ENCODE assay signal across 15 cellular contexts in genomic region chr17:36529121-36529520, GRCh38. TPM values are rescaled to one million over a fixed set of nuclear protein-coding genes. Genes with fewer than 3 reads are reported as not detected.
A peak's percentile ranks its signal among the peaks of the same experiment; 100 is the strongest.
DNase-seq lines count a peak whose midpoint lies in the region; ATAC-seq and TF ChIP-seq lines count a peak whose summit lies in the region.
"Had no signal": no experiment of that assay in that cellular context is flagged by ENCODE, and none has a peak within 500 bp of the region (broad histone marks: within the 10 kb centered on the region; RNA-seq: fewer than 3 reads in every experiment).

No MANE protein-coding gene starts in this region.

- intact Hi-C loops in MCF 10A (cut with micrococcal nuclease) (no loop called here), breast epithelium (cut with DNase I; ENCODE audit: low total_unique reads) (no loop called here)

- H3K4me1 ChIP-seq in breast epithelium (no peaks in the 10 kb centered on the region), Peyer's patch (peaks cover 0 to 5% (median 0%) of the 10 kb centered on the region in 4 donors)
- H3K4me1 ChIP-seq: BE2C had no signal

- BruUV-seq in MCF 10A (replicated peaks; lab: Mats Ljungman, UMichigan) = no TSS peak

- TF ChIP-seq POLR2A in breast epithelium (IDR thresholded peaks at IDR 0.05) (no peak), Peyer's patch (IDR thresholded peaks at IDR 0.05) (no peak)

- POLR2A ChIA-PET in MCF 10A (lab: Yijun Ruan, JAX) = interaction anchor here (1.4 kb wide), 1 partner anchor 17 kb away, joined by 4 read pairs; no protein-coding TSS in a partner anchor

- no peak for ATAC-seq in GM18520 (IDR thresholded peaks at IDR 0.05; ENCODE audit: unreplicated experiment)
- ATAC-seq: left ventricle myocardium superior had no signal

- H3K9me3 ChIP-seq in breast epithelium (no peaks in the 10 kb centered on the region), Peyer's patch (no peaks in the 10 kb centered on the region)
- H3K9me3 ChIP-seq: BE2C, neutrophil had no signal

- peaks cover 19% of the 10 kb centered on the region for H3K4me1 Mint-ChIP-seq in MCF 10A (ENCODE audit: insufficient read depth, unreplicated experiment)
- peaks cover 14% of the 10 kb centered on the region for H3K4me1 Mint-ChIP-seq in chondrocyte (ENCODE audit: low read depth)

- H3K27ac ChIP-seq in breast epithelium (no peak overlapping the region), Peyer's patch (no peak overlapping the region)
- H3K27ac ChIP-seq: neutrophil had no signal

- H3K36me3 ChIP-seq in breast epithelium = no peaks in the 10 kb centered on the region
- H3K36me3 ChIP-seq in Peyer's patch = peaks cover 0 to 59% (median 0%) of the 10 kb centered on the region in 3 donors

- no peaks in the 10 kb centered on the region for H3K27me3 ChIP-seq in breast epithelium
- H3K27me3 ChIP-seq in Peyer's patch = no peaks in the 10 kb centered on the region
- H3K27me3 ChIP-seq: BE2C, neutrophil had no signal

- TF ChIP-seq CTCF in MCF 10A (IDR thresholded peaks at IDR 0.05; ENCODE audit: unreplicated experiment) (no peak), breast epithelium (IDR thresholded peaks at IDR 0.05) (no peak), fibroblast of mammary gland (conservative IDR thresholded peaks at IDR 0.05; ENCODE audit: control insufficient read depth, insufficient read depth, low read depth, low read length) (no peak), Peyer's patch (IDR thresholded peaks at IDR 0.05) (no peak), chondrocyte (IDR thresholded peaks at IDR 0.05) (no peak)

- CTCF ChIA-PET in MCF 10A (lab: Yijun Ruan, JAX) = interaction anchor here (1.3 kb wide), 1 partner anchor 9 kb away, joined by 3 read pairs; no protein-coding TSS in a partner anchor

- H3K36me3 Mint-ChIP-seq in MCF 10A (ENCODE audit: insufficient read depth, unreplicated experiment) = peaks cover 54% of the 10 kb centered on the region
- H3K36me3 Mint-ChIP-seq in chondrocyte (ENCODE audit: low read depth) = peaks cover 26% of the 10 kb centered on the region

- no peak overlapping the region for H3K4me3 ChIP-seq in breast epithelium
- H3K4me3 ChIP-seq in fibroblast of mammary gland (ENCODE audit: control insufficient read depth, low read depth, low read length) = no peak overlapping the region
- H3K4me3 ChIP-seq in Peyer's patch = no peak overlapping the region

- H3K9me3 Mint-ChIP-seq in MCF 10A (ENCODE audit: unreplicated experiment) = no peaks in the 10 kb centered on the region
- no peaks in the 10 kb centered on the region for H3K9me3 Mint-ChIP-seq in chondrocyte (ENCODE audit: low read depth)
- H3K9me3 Mint-ChIP-seq: activated naive CD4-positive, alpha-beta T cell treated with anti-CD3 and anti-CD28 coated beads, Interleukin-2, amount 50 U/mL, for 24 hours; T-helper 1 cell treated with Interleukin-12 subunit alpha and Interleukin-12 subunit beta and Interleukin-4 antibody, amounts not matched to agents 30 μg/mL and 1 μg/mL, for 36 hours had no signal

- DNase-seq in MCF 10A (ENCODE audit: unreplicated experiment) (peak; percentile 47), breast epithelium (ENCODE audit: low spot score in 2 of 2) (no peak), RKO (ENCODE audit: low spot score) (peak; percentile 84), fibroblast of mammary gland (ENCODE audit: low read depth) (peak; percentile 84), SHP77 (lab: John Stamatoyannopoulos, UW) (no peak), Peyer's patch (no peak), chondrocyte (ENCODE audit: low spot score) (no peak)
- DNase-seq: activated CD4-positive, alpha-beta T cell treated with anti-CD3 and anti-CD28 coated beads, Interleukin-2, amount 50 U/mL, for 1 hour; BE2C; GF-D8; left ventricle myocardium superior had no signal

- no peak overlapping the region for H3K4me3 Mint-ChIP-seq in MCF 10A (ENCODE audit: unreplicated experiment)
- H3K4me3 Mint-ChIP-seq in chondrocyte (ENCODE audit: unreplicated experiment) = no peak overlapping the region
- H3K4me3 Mint-ChIP-seq: activated naive CD4-positive, alpha-beta T cell treated with anti-CD3 and anti-CD28 coated beads, Interleukin-2, amount 50 U/mL, for 24 hours; T-helper 1 cell treated with Interleukin-12 subunit alpha and Interleukin-12 subunit beta and Interleukin-4 antibody, amounts not matched to agents 30 μg/mL and 1 μg/mL, for 36 hours had no signal

- H3K27ac Mint-ChIP-seq in MCF 10A (ENCODE audit: low read depth, unreplicated experiment) (no peak overlapping the region), chondrocyte (ENCODE audit: unreplicated experiment) (no peak overlapping the region)
- H3K27ac Mint-ChIP-seq: activated naive CD4-positive, alpha-beta T cell treated with anti-CD3 and anti-CD28 coated beads, Interleukin-2, amount 50 U/mL, for 24 hours; T-helper 1 cell treated with Interleukin-12 subunit alpha and Interleukin-12 subunit beta and Interleukin-4 antibody, amounts not matched to agents 30 μg/mL and 1 μg/mL, for 36 hours had no signal

- H3K27me3 Mint-ChIP-seq in MCF 10A (ENCODE audit: insufficient read depth, unreplicated experiment) (no peaks in the 10 kb centered on the region), chondrocyte (ENCODE audit: low read depth) (no peaks in the 10 kb centered on the region)
- H3K27me3 Mint-ChIP-seq: activated naive CD4-positive, alpha-beta T cell treated with anti-CD3 and anti-CD28 coated beads, Interleukin-2, amount 50 U/mL, for 24 hours had no signal

RNA-seq across cellular contexts. Expression of gene MYO19, which starts 5.5 kb away (rescaled TPM):
- 64.7 and 72.2 TPM in 2 replicates for total RNA-seq in MCF 10A (2022)
- 10 to 100 TPM; 28.6 to 86.9 (median 71.3) TPM for total RNA-seq in breast epithelium
- 100 to 1,000 TPM; 150 to 286 (median 213) TPM for total RNA-seq in Peyer's patch
- 51.5 to 75.6 TPM (median 52.6 TPM) in 3 replicates for total RNA-seq in chondrocyte

RNA-seq across cellular contexts. Expression of gene PIGW, which starts 5.7 kb away (rescaled TPM):
- total RNA-seq in MCF 10A (2022) (7.5 and 9.8 TPM in 2 replicates), breast epithelium (1 to 10 TPM; 4.0 to 6.2 (median 5.1) TPM), Peyer's patch (1 to 10 TPM in 3 of 4 donors, not detected in 1; 2.5 to 4.4 (median 4.3) TPM), chondrocyte (10.5 to 15.4 TPM (median 11.0 TPM) in 3 replicates)

RNA-seq across cellular contexts. Expression of gene GGNBP2, which starts 15.6 kb away (rescaled TPM):
- total RNA-seq in MCF 10A (2022) (88.7 and 91.5 TPM in 2 replicates), breast epithelium (10 to 100 TPM; 60.6 to 85.5 (median 84.0) TPM), Peyer's patch (100 to 1,000 TPM in 1 of 4 donors, 10 to 100 TPM in 3; 90.5 to 124 (median 96.8) TPM), chondrocyte (62.7 to 70.8 TPM (median 68.2 TPM) in 3 replicates)

RNA-seq across cellular contexts. Expression of gene ZNHIT3, which starts 42.6 kb away (rescaled TPM):
- 33.9 and 35.5 TPM in 2 replicates for total RNA-seq in MCF 10A (2022)
- 10 to 100 TPM; 19.0 to 33.7 (median 29.3) TPM for total RNA-seq in breast epithelium
- total RNA-seq in Peyer's patch = 10 to 100 TPM; 13.8 to 29.7 (median 17.9) TPM
- total RNA-seq in chondrocyte = 24.7 to 25.9 TPM (median 25.2 TPM) in 3 replicates

Comparison
In these comparisons a context has a peak if more than half of its experiments do, and no peak if none do; other contexts are left out.
1. DNase-seq: peak in MCF 10A (single experiment), RKO (single experiment) and fibroblast of mammary gland (single experiment); none in breast epithelium (0 of 2), SHP77 (0 of 2), Peyer's patch (0 of 3) and chondrocyte (single experiment).